1 cellular context compared by ENCODE assay signal in the genomic region with DNA sequence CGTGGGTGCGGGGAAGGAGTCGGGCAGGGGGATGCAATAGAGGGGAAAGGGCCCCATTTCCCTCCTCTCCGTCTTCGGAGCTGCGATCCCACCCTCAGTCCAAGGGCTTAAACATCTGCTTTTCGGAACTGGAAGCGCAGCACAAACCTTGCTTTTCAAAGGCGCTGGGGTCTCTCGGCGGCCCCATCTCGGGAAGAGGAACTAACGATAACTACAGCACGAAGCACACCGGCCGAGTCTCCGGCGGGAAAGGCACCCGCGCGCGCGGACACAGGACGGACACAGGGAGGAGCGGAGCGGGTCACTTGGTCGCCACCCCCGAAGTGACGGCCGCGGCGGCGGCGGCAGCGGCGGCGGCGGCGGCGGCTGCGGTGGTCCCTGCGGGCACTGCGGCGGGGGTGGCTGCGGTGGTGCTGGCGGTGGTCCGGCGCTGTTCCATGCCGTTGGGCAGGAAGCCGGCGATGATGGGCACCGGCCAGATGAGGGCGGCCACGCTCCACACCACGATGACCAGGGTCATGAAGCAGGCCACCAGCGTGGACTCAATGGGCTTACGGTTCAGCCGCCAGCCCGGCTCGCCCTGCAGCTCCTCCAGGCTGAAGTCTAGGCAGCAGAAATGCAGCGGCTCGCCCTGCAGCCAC.
TF ChIP-seq lines count a peak whose summit lies in the region.

No MANE protein-coding gene starts in this region.

TF ChIP-seq in K562, 482 proteins besides CTCF, POLR2A, EP300 and RAD21 (continued from another document and continues in another):
- no peak for TF ChIP-seq ZNF318 (IDR thresholded peaks at IDR 0.05; ENCODE audit: borderline replicate concordance in 1 of 2, low read depth in 1 of 2)
- TF ChIP-seq CAMTA2 (CRISPR knock-in tag; conservative IDR thresholded peaks at IDR 0.05), result no peak
- no peak for TF ChIP-seq CC2D1A (IDR thresholded peaks at IDR 0.05)
- TF ChIP-seq DEAF1 (CRISPR knock-in tag; IDR thresholded peaks at IDR 0.05), result peak; percentile 65
- peak in 1 of 3 experiments; percentile 7 for TF ChIP-seq YY1 (IDR thresholded peaks at IDR 0.05; ENCODE audit: borderline replicate concordance in 1 of 3, control insufficient read depth in 1 of 3, extremely low read depth in 1 of 3, insufficient read depth in 3 of 3, insufficient read length in 1 of 3, insufficient replicate concordance in 2 of 3, low read depth in 1 of 3, low read length in 2 of 3)
- peak in 1 of 2 experiments; percentile 54; a peak in 1 of 4 replicates for TF ChIP-seq TEAD1 (CRISPR knock-in tag; IDR thresholded peaks at IDR 0.05)
- TF ChIP-seq ZSCAN29 (IDR thresholded peaks at IDR 0.05), result no peak
- TF ChIP-seq LARP7 (IDR thresholded peaks at IDR 0.05), result no peak
- no peak for TF ChIP-seq TRIM25 (IDR thresholded peaks at IDR 0.05; ENCODE audit: borderline replicate concordance)
- TF ChIP-seq RBBP5 (IDR thresholded peaks at IDR 0.05; ENCODE audit: borderline replicate concordance, insufficient read depth, low read length, poor library complexity, severe bottlenecking), result peak; percentile 79
- TF ChIP-seq MLLT1 (IDR thresholded peaks at IDR 0.05), result no peak
- no peak for TF ChIP-seq ESRRB (CRISPR knock-in tag; IDR thresholded peaks at IDR 0.05; ENCODE audit: borderline replicate concordance)
- no peak for TF ChIP-seq ZNF354B (CRISPR knock-in tag; IDR thresholded peaks at IDR 0.05)
- TF ChIP-seq CTCFL (IDR thresholded peaks at IDR 0.05; ENCODE audit: borderline replicate concordance, insufficient read depth, low read depth, low read length, poor library complexity, severe bottlenecking), result no peak
- TF ChIP-seq ZNF408 (CRISPR knock-in tag; IDR thresholded peaks at IDR 0.05; ENCODE audit: low read depth), result no peak
- no peak for TF ChIP-seq ZC3H11A (IDR thresholded peaks at IDR 0.05; ENCODE audit: low read depth, low read length)
- TF ChIP-seq, protein P1, sequence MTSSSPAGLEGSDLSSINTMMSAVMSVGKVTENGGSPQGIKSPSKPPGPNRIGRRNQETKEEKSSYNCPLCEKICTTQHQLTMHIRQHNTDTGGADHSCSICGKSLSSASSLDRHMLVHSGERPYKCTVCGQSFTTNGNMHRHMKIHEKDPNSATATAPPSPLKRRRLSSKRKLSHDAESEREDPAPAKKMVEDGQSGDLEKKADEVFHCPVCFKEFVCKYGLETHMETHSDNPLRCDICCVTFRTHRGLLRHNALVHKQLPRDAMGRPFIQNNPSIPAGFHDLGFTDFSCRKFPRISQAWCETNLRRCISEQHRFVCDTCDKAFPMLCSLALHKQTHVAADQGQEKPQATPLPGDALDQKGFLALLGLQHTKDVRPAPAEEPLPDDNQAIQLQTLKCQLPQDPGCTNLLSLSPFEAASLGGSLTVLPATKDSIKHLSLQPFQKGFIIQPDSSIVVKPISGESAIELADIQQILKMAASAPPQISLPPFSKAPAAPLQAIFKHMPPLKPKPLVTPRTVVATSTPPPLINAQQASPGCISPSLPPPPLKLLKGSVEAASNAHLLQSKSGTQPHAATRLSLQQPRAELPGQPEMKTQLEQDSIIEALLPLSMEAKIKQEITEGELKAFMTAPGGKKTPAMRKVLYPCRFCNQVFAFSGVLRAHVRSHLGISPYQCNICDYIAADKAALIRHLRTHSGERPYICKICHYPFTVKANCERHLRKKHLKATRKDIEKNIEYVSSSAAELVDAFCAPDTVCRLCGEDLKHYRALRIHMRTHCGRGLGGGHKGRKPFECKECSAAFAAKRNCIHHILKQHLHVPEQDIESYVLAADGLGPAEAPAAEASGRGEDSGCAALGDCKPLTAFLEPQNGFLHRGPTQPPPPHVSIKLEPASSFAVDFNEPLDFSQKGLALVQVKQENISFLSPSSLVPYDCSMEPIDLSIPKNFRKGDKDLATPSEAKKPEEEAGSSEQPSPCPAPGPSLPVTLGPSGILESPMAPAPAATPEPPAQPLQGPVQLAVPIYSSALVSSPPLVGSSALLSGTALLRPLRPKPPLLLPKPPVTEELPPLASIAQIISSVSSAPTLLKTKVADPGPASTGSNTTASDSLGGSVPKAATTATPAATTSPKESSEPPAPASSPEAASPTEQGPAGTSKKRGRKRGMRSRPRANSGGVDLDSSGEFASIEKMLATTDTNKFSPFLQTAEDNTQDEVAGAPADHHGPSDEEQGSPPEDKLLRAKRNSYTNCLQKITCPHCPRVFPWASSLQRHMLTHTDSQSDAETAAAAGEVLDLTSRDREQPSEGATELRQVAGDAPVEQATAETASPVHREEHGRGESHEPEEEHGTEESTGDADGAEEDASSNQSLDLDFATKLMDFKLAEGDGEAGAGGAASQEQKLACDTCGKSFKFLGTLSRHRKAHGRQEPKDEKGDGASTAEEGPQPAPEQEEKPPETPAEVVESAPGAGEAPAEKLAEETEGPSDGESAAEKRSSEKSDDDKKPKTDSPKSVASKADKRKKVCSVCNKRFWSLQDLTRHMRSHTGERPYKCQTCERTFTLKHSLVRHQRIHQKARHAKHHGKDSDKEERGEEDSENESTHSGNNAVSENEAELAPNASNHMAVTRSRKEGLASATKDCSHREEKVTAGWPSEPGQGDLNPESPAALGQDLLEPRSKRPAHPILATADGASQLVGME (CRISPR knock-in tag; IDR thresholded peaks at IDR 0.05), result peak; percentile 59; the same call in 1 of the 2 replicates
- TF ChIP-seq MCM5 (IDR thresholded peaks at IDR 0.05; ENCODE audit: low read depth), result no peak
- TF ChIP-seq HMG20B (CRISPR knock-in tag; IDR thresholded peaks at IDR 0.05), result no peak
- no peak for TF ChIP-seq IRF1 (CRISPR knock-in tag; IDR thresholded peaks at IDR 0.05; ENCODE audit: borderline replicate concordance)
